ENCODE assay signal across 13 cellular contexts in the genomic region with DNA sequence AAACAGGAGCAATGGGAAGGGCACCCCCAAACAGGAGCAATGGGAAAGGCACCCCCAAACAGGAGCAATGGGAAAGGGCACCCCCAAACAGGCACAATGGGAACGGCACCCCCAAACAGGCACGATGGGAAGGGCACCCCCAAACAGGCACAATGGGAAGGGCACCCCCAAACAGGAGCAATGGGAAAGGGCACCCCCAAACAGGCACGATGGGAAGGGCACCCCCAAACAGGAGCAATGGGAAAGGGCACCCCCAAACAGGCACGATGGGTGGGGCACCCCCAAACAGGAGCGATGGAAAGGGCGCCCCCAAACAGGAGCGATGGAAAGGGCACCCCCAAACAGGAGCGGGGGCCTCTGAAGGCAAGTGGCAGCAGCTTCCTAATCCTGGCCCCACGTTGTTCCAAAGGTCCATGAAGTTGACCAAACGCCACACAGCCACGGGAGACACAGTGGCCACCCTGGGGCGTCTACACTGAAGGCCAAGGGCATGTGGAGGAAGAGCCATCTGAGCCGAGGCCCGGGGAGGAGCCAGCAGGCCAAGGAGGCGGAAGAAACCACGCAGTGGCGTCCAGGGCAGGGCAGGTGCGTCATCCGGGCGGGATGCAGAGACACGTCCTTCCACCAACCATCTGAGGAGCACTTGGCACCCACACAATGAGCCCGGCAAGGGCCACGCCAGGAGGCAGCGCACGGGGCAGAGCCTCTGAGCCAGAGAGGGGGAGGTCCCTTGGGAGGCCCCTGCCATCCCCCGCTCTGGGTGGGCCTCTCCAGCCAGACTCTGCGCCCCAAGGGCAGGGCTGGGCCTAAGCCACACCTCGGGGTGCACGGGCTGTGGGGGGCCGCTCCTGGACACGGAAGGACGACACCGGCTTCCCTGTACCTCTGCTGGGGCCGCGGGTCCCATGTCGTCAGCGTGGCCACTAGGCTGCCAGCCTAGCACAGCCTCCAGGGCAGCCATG. TPM values are rescaled to one million over a fixed set of nuclear protein-coding genes. Genes with fewer than 3 reads are reported as not detected.
"Had no signal": no experiment of that assay in that cellular context is flagged by ENCODE, and none has a peak within 500 bp of the region (broad histone marks: within the 10 kb centered on the region; RNA-seq: fewer than 3 reads in every experiment).

No MANE protein-coding gene starts in this region.

- H3K36me3 Mint-ChIP-seq: naive thymus-derived CD8-positive, alpha-beta T cell; WTC11 had no signal

- FAIRE-seq: astrocyte, colon had no signal

- DNase-seq: activated T-cell treated with anti-CD3 and anti-CD28 coated beads for 4 hours; left cardiac atrium; stimulated activated CD4-positive, alpha-beta T cell treated with anti-CD3 and anti-CD28 coated beads, Interleukin-12 subunit alpha, Interleukin-12 subunit beta, amount 100 ng/mL, for 4 hours had no signal

- H3K36me3 ChIP-seq: cardiac muscle cell had no signal

- H3K4me1 Mint-ChIP-seq: activated T-helper 17 cell treated with anti-CD3 and anti-CD28 coated beads, Interleukin-2, amount 50 U/mL, for 72 hours had no signal

- H3K9me3 Mint-ChIP-seq: activated CD4-positive, alpha-beta T cell treated with anti-CD3 and anti-CD28 coated beads, Interleukin-2, amount 10 ng/mL, durations not matched to agents 24 days and 14 days; activated naive CD4-positive, alpha-beta T cell treated with anti-CD3 and anti-CD28 coated beads for 36 hours; activated T-helper 17 cell treated with anti-CD3 and anti-CD28 coated beads, Interleukin-2, amount 50 U/mL, for 72 hours; naive thymus-derived CD8-positive, alpha-beta T cell; WTC11 had no signal

- ATAC-seq: WTC11 had no signal

- H3K27me3 ChIP-seq: cardiac muscle cell had no signal

- H3K27ac ChIP-seq: cardiac muscle cell had no signal

- H3K4me3 Mint-ChIP-seq: activated naive CD4-positive, alpha-beta T cell treated with anti-CD3 and anti-CD28 coated beads for 36 hours; activated T-helper 17 cell treated with anti-CD3 and anti-CD28 coated beads, Interleukin-2, amount 50 U/mL, for 72 hours; WTC11 had no signal

- H3K27ac Mint-ChIP-seq: activated naive CD4-positive, alpha-beta T cell treated with anti-CD3 and anti-CD28 coated beads for 36 hours; activated T-helper 17 cell treated with anti-CD3 and anti-CD28 coated beads, Interleukin-2, amount 50 U/mL, for 72 hours had no signal

- H3K4me3 ChIP-seq: cardiac muscle cell had no signal

RNA-seq across cellular contexts. Expression of gene NTSR1, which starts 21.5 kb away (rescaled TPM):
- total RNA-seq: activated CD4-positive, alpha-beta T cell treated with anti-CD3 and anti-CD28 coated beads, Interleukin-2, amount 10 ng/mL, durations not matched to agents 24 days and 14 days; activated CD8-positive, alpha-beta memory T cell treated with anti-CD3 and anti-CD28 coated beads for 36 hours; activated naive CD4-positive, alpha-beta T cell treated with anti-CD3 and anti-CD28 coated beads for 36 hours; activated T-helper 17 cell treated with anti-CD3 and anti-CD28 coated beads, Interleukin-2, amount 50 U/mL, for 72 hours; left cardiac atrium; naive thymus-derived CD8-positive, alpha-beta T cell; T-helper 1 cell treated with Interleukin-12 subunit alpha and Interleukin-12 subunit beta and Interleukin-4 antibody, amounts not matched to agents 30 ng/mL and 1 ng/mL, for 36 hours had no signal
